ENCODE assay signal across 17 cellular contexts in genomic region chr1:154741747-154742495, GRCh38.
A peak's percentile ranks its signal among the peaks of the same experiment; 100 is the strongest.
DNase-seq lines count a peak whose midpoint lies in the region; ATAC-seq, FAIRE-seq and TF ChIP-seq lines count a peak whose summit lies in the region.
"Had no signal": no experiment of that assay in that cellular context is flagged by ENCODE, and none has a peak within 500 bp of the region (broad histone marks: within the 10 kb centered on the region; RNA-seq: fewer than 3 reads in every experiment).

No MANE protein-coding gene starts in this region.

- H3K4me3 ChIP-seq in kidney (ENCODE audit: low read length in 2 of 2): no peak overlapping the region
- H3K4me3 ChIP-seq: ascending aorta, lower lobe of right lung had no signal

- H3K36me3 ChIP-seq in kidney (ENCODE audit: control insufficient read depth in 1 of 2, insufficient read depth in 2 of 2, low read length in 2 of 2): no peaks in the 10 kb centered on the region
- H3K36me3 ChIP-seq: ascending aorta, lower lobe of right lung had no signal

- no peak overlapping the region for H3K9ac ChIP-seq in kidney (ENCODE audit: low read length in 2 of 2)

- H3K27me3 Mint-ChIP-seq in natural killer cell (ENCODE audit: low read depth in 2 of 2) (peaks cover 40 to 65% of the 10 kb centered on the region in 2 donors), endothelial cell (ENCODE audit: unreplicated experiment) (peaks cover 5% of the 10 kb centered on the region)
- peaks cover 51 to 52% of the 10 kb centered on the region in 2 donors for H3K27me3 Mint-ChIP-seq in natural killer cell treated with Interleukin-12 subunit alpha and Interleukin-12 subunit beta and Interleukin-15 and Interleukin-18, amount 100 ng/mL, for 72 hours

- intact Hi-C loops in natural killer cell (cut with micrococcal nuclease) (no loop called here), kidney (cut with DNase I) (no loop called here)

- H3K27ac ChIP-seq in kidney (ENCODE audit: low read depth in 2 of 2, low read length in 2 of 2): no peak overlapping the region
- H3K27ac ChIP-seq: ascending aorta, lower lobe of right lung had no signal

- no peaks in the 10 kb centered on the region for H3K9me3 Mint-ChIP-seq in natural killer cell
- H3K9me3 Mint-ChIP-seq in natural killer cell treated with Interleukin-12 subunit alpha and Interleukin-12 subunit beta and Interleukin-15 and Interleukin-18, amount 100 ng/mL, for 72 hours: no peaks in the 10 kb centered on the region
- H3K9me3 Mint-ChIP-seq in endothelial cell (ENCODE audit: unreplicated experiment): no peaks in the 10 kb centered on the region
- H3K9me3 Mint-ChIP-seq: activated T-cell treated with anti-CD3 and anti-CD28 coated beads, Interleukin-2, amount 50 U/mL, for 72 hours; T-cell had no signal

- H3K4me3 Mint-ChIP-seq in natural killer cell: no peak overlapping the region
- H3K4me3 Mint-ChIP-seq in natural killer cell treated with Interleukin-12 subunit alpha and Interleukin-12 subunit beta and Interleukin-15 and Interleukin-18, amount 100 ng/mL, for 72 hours: no peak overlapping the region
- H3K4me3 Mint-ChIP-seq in endothelial cell (ENCODE audit: unreplicated experiment): no peak overlapping the region
- H3K4me3 Mint-ChIP-seq: activated CD4-positive, alpha-beta T cell treated with anti-CD3 and anti-CD28 coated beads, Interleukin-2, amount 10 ng/mL, durations not matched to agents 24 days and 14 days; activated T-cell treated with anti-CD3 and anti-CD28 coated beads, Interleukin-2, amount 50 U/mL, for 72 hours; T-cell had no signal

- H3K9me3 ChIP-seq in kidney (ENCODE audit: control insufficient read depth in 1 of 2, low read length in 2 of 2): peaks cover 0 to 3% of the 10 kb centered on the region in 2 donors
- H3K9me3 ChIP-seq: ascending aorta, lower lobe of right lung had no signal

- H3K27ac Mint-ChIP-seq in natural killer cell (no peak overlapping the region), endothelial cell (ENCODE audit: unreplicated experiment) (no peak overlapping the region)
- no peak overlapping the region for H3K27ac Mint-ChIP-seq in natural killer cell treated with Interleukin-12 subunit alpha and Interleukin-12 subunit beta and Interleukin-15 and Interleukin-18, amount 100 ng/mL, for 72 hours
- H3K27ac Mint-ChIP-seq: activated CD4-positive, alpha-beta T cell treated with anti-CD3 and anti-CD28 coated beads, Interleukin-2, amount 10 ng/mL, durations not matched to agents 24 days and 14 days; activated T-cell treated with anti-CD3 and anti-CD28 coated beads, Interleukin-2, amount 50 U/mL, for 72 hours; T-cell had no signal

- H3K4me1 ChIP-seq in kidney (ENCODE audit: control insufficient read depth in 1 of 2, insufficient read depth in 1 of 2, low read depth in 1 of 2, low read length in 2 of 2): peaks cover 0 to 1% of the 10 kb centered on the region in 2 donors
- H3K4me1 ChIP-seq: ascending aorta had no signal

- no peak for TF ChIP-seq CTCF in natural killer cell (IDR thresholded peaks at IDR 0.05)
- peak; percentile 39 for TF ChIP-seq CTCF in endothelial cell (IDR thresholded peaks at IDR 0.05; ENCODE audit: unreplicated experiment)
- TF ChIP-seq CTCF in kidney (IDR thresholded peaks at IDR 0.05; ENCODE audit: borderline replicate concordance, extremely low read depth, insufficient read depth): no peak

- FAIRE-seq in kidney (lab: Jason Lieb, UNC): no peak

- DNase-seq in natural killer cell: peak; percentile 14
- DNase-seq in natural killer cell treated with Interleukin-12 subunit alpha and Interleukin-12 subunit beta and Interleukin-15 and Interleukin-18, amount 100 ng/mL, for 72 hours (ENCODE audit: low spot score): no peak
- peak; percentile 32 for DNase-seq in endothelial cell (ENCODE audit: low spot score)
- peak; percentile 69 for DNase-seq in kidney
- DNase-seq in activated effector memory CD4-positive, alpha-beta T cell treated with Interleukin-2 at 50 U/mL for 16 hours: no peak
- DNase-seq in NCI-H524 (lab: John Stamatoyannopoulos, UW): no peak
- no peak for DNase-seq in dermis blood vessel endothelial cell
- DNase-seq: ACHN; activated CD4-positive, alpha-beta T cell treated with anti-CD3 and anti-CD28 coated beads, Interleukin-2, amount 10 ng/mL, durations not matched to agents 24 days and 14 days; activated T-cell treated with anti-CD3 and anti-CD28 coated beads, Interleukin-2, amount 50 U/mL, for 72 hours; lower lobe of right lung; NCI-H1436; NCI-H526 treated with DMSO at 0.1 percent for 48 hours; T-cell had no signal

- ATAC-seq in natural killer cell: no peak
- ATAC-seq in natural killer cell treated with Interleukin-12 subunit alpha and Interleukin-12 subunit beta and Interleukin-15 and Interleukin-18, amount 100 ng/mL, for 72 hours: no peak
- no peak for ATAC-seq in HG02973 (IDR thresholded peaks at IDR 0.05; ENCODE audit: unreplicated experiment)
- ATAC-seq: activated T-cell treated with anti-CD3 and anti-CD28 coated beads, Interleukin-2, amount 50 U/mL, for 72 hours; lower lobe of right lung; Panc1; T-cell had no signal

- no peaks in the 10 kb centered on the region for H3K36me3 Mint-ChIP-seq in natural killer cell
- H3K36me3 Mint-ChIP-seq in natural killer cell treated with Interleukin-12 subunit alpha and Interleukin-12 subunit beta and Interleukin-15 and Interleukin-18, amount 100 ng/mL, for 72 hours: no peaks in the 10 kb centered on the region
- H3K36me3 Mint-ChIP-seq in endothelial cell (ENCODE audit: low read depth, unreplicated experiment): peaks cover 17% of the 10 kb centered on the region
- H3K36me3 Mint-ChIP-seq: T-cell had no signal

- H3K4me1 Mint-ChIP-seq in natural killer cell (peaks cover 0 to 22% of the 10 kb centered on the region in 2 donors), endothelial cell (ENCODE audit: unreplicated experiment) (no peaks in the 10 kb centered on the region)
- H3K4me1 Mint-ChIP-seq in natural killer cell treated with Interleukin-12 subunit alpha and Interleukin-12 subunit beta and Interleukin-15 and Interleukin-18, amount 100 ng/mL, for 72 hours (ENCODE audit: low read depth in 2 of 2): peaks cover 12 to 36% of the 10 kb centered on the region in 2 donors

Comparison
In these comparisons a context has a peak if more than half of its experiments do, and no peak if none do; other contexts are left out.
1. DNase-seq: peak in natural killer cell (single experiment), endothelial cell (single experiment) and kidney (single experiment); none in natural killer cell treated with Interleukin-12 subunit alpha and Interleukin-12 subunit beta and Interleukin-15 and Interleukin-18, amount 100 ng/mL, for 72 hours (single experiment), activated effector memory CD4-positive, alpha-beta T cell treated with Interleukin-2 at 50 U/mL for 16 hours (single experiment), NCI-H524 (0 of 2) and dermis blood vessel endothelial cell (single experiment).